14 cellular contexts compared by ENCODE assay signal in genomic region chr4:26176621-26177121, GRCh38.
DNase-seq lines count a peak whose midpoint lies in the region; ATAC-seq and TF ChIP-seq lines count a peak whose summit lies in the region.
"Had no signal": no experiment of that assay in that cellular context is flagged by ENCODE, and none has a peak within 500 bp of the region (broad histone marks: within the 10 kb centered on the region; RNA-seq: fewer than 3 reads in every experiment).

No MANE protein-coding gene starts in this region.

- H3K36me3 Mint-ChIP-seq in GM23338 (ENCODE audit: low read depth): no peaks in the 10 kb centered on the region

- no peak overlapping the region for H3K4me3 Mint-ChIP-seq in GM23338
- H3K4me3 Mint-ChIP-seq: activated CD8-positive, alpha-beta T cell treated with anti-CD3 and anti-CD28 coated beads, Interleukin-2, amount 10 ng/mL, durations not matched to agents 7 days and 5 days; IgD-negative memory B cell had no signal

- no peaks in the 10 kb centered on the region for H3K79me2 ChIP-seq in GM23338 (replicated peaks; ENCODE audit: insufficient read depth)
- H3K79me2 ChIP-seq: parathyroid adenoma had no signal

- peak overlapping the region in 1 of 2 experiments; percentile 25 for H3K18ac ChIP-seq in mesenchymal stem cell (ENCODE audit: low read depth in 1 of 2, low read length in 2 of 2)

- peaks cover 6% of the 10 kb centered on the region for H3K27me3 Mint-ChIP-seq in GM23338 (ENCODE audit: insufficient read depth, low read depth, poor library complexity)

- no peaks in the 10 kb centered on the region for H3F3A ChIP-seq in GM23338 (replicated peaks; ENCODE audit: low read depth)

- peak overlapping the region; percentile 69 for H3K9ac ChIP-seq in mesenchymal stem cell (ENCODE audit: low read length)
- H3K9ac ChIP-seq: parathyroid adenoma had no signal

- no peak for TF ChIP-seq CTCF in AG04450 (IDR thresholded peaks at IDR 0.05; ENCODE audit: low read depth, low read length)
- TF ChIP-seq CTCF in GM23338 (conservative IDR thresholded peaks at IDR 0.05; ENCODE audit: low read depth in 2 of 2): no peak
- TF ChIP-seq CTCF in choroid plexus epithelial cell (conservative IDR thresholded peaks at IDR 0.05; ENCODE audit: low read depth, low read length): no peak

- H4K20me1 ChIP-seq in GM23338 (replicated peaks; ENCODE audit: insufficient read depth): no peaks in the 10 kb centered on the region

- no peak overlapping the region for H3K27ac Mint-ChIP-seq in GM23338
- H3K27ac Mint-ChIP-seq: IgD-negative memory B cell had no signal

- H3K36me3 ChIP-seq in GM23338 (ENCODE audit: insufficient read depth): no peaks in the 10 kb centered on the region
- H3K36me3 ChIP-seq in mesenchymal stem cell (ENCODE audit: control insufficient read depth in 1 of 2, insufficient read depth in 2 of 2, low read depth in 1 of 2, low read length in 2 of 2): no peaks in the 10 kb centered on the region
- H3K36me3 ChIP-seq: upper lobe of left lung had no signal

- H2BK12ac ChIP-seq in mesenchymal stem cell (ENCODE audit: low read length in 2 of 2): peak overlapping the region in 1 of 2 experiments; percentile 45

- no peak overlapping the region for H4K8ac ChIP-seq in mesenchymal stem cell (ENCODE audit: low read length)

- H2AFZ ChIP-seq in GM23338: peak overlapping the region; percentile 63; the same call in 1 of the 2 replicates
- H2AFZ ChIP-seq in mesenchymal stem cell (ENCODE audit: low read depth, low read length): no peak overlapping the region
- H2AFZ ChIP-seq: parathyroid adenoma had no signal

- DNase-seq in AG04450 (ENCODE audit: low read depth, low spot score) (no peak), GM23338 (ENCODE audit: low spot score) (no peak), choroid plexus epithelial cell (ENCODE audit: low read depth) (peak; percentile 76), mesenchymal stem cell (no peak), DMS153 (lab: John Stamatoyannopoulos, UW) (no peak)
- no peak for DNase-seq in stimulated activated CD4-positive, alpha-beta T cell treated with anti-CD3 and anti-CD28 coated beads, Interleukin-1b, Interleukin-23, amount 100 ng/mL, for 48 hours
- DNase-seq in activated T-cell treated with anti-CD3 and anti-CD28 coated beads, Interleukin-2, amount 50 U/mL, for 48 hours: no peak
- DNase-seq: activated CD8-positive, alpha-beta T cell treated with anti-CD3 and anti-CD28 coated beads, Interleukin-2, amount 10 ng/mL, durations not matched to agents 7 days and 5 days; NCI-H1092 treated with DMSO at 0.1 percent for 48 hours; stimulated activated CD4-positive, alpha-beta T cell treated with anti-CD3 and anti-CD28 coated beads, Interleukin-2, amount 100 ng/mL, for 24 hours; upper lobe of left lung had no signal

- H3K4me1 Mint-ChIP-seq in GM23338: peaks cover 4% of the 10 kb centered on the region

- CTCF ChIA-PET in AG04450 (lab: Charles Lee): interaction anchor here (1.5 kb wide), 1 partner anchor 234 kb away, joined by 5 read pairs; no protein-coding TSS in a partner anchor

- no peak overlapping the region for H3K4me3 ChIP-seq in AG04450 (ENCODE audit: low read depth, low read length)
- H3K4me3 ChIP-seq in GM23338: no peak overlapping the region
- H3K4me3 ChIP-seq in choroid plexus epithelial cell (ENCODE audit: low read depth, low read length): no peak overlapping the region
- H3K4me3 ChIP-seq in mesenchymal stem cell (ENCODE audit: insufficient read depth in 1 of 2, low read depth in 1 of 2, low read length in 2 of 2): no peak overlapping the region
- H3K4me3 ChIP-seq: upper lobe of left lung had no signal

- H2BK120ac ChIP-seq in mesenchymal stem cell (ENCODE audit: low read depth, low read length): no peak overlapping the region

- H3K14ac ChIP-seq in mesenchymal stem cell (ENCODE audit: low read length in 2 of 2): peak overlapping the region in 1 of 2 experiments; percentile 55

- no peaks in the 10 kb centered on the region for H3K27me3 ChIP-seq in AG04450 (ENCODE audit: control insufficient read depth, insufficient read depth, low read length)
- no peaks in the 10 kb centered on the region for H3K27me3 ChIP-seq in GM23338 (ENCODE audit: insufficient read depth)
- no peaks in the 10 kb centered on the region for H3K27me3 ChIP-seq in mesenchymal stem cell (ENCODE audit: control insufficient read depth in 1 of 2, insufficient read depth in 1 of 2, low read length in 2 of 2)
- H3K27me3 ChIP-seq: upper lobe of left lung had no signal

- H3K9me3 Mint-ChIP-seq in GM23338: peaks cover 5% of the 10 kb centered on the region; the same call in 1 of the 3 replicates

- ATAC-seq in GM23338 (no peak), HG03025 (IDR thresholded peaks at IDR 0.05; ENCODE audit: low FRiP score, unreplicated experiment) (no peak)
- ATAC-seq: activated CD8-positive, alpha-beta T cell treated with anti-CD3 and anti-CD28 coated beads, Interleukin-2, amount 10 ng/mL, durations not matched to agents 7 days and 5 days had no signal

- no peaks in the 10 kb centered on the region; the same call in 1 of the 2 replicates for H3K9me2 ChIP-seq in GM23338 (ENCODE audit: insufficient read depth)

- H3K27ac ChIP-seq in AG04450 (ENCODE audit: low read depth, low read length) (peak overlapping the region; percentile 55), GM23338 (ENCODE audit: low read depth) (no peak overlapping the region), mesenchymal stem cell (ENCODE audit: low read length, poor library complexity, severe bottlenecking) (no peak overlapping the region)
- H3K27ac ChIP-seq: parathyroid adenoma, upper lobe of left lung had no signal

- H3K4me1 ChIP-seq in GM23338 (ENCODE audit: insufficient read depth) (peaks cover 3% of the 10 kb centered on the region; the same call in 1 of the 2 replicates), mesenchymal stem cell (ENCODE audit: control insufficient read depth, insufficient read depth, low read depth, low read length) (peaks cover 6% of the 10 kb centered on the region)
- H3K4me1 ChIP-seq: parathyroid adenoma, upper lobe of left lung had no signal

- no peak overlapping the region for H4K91ac ChIP-seq in mesenchymal stem cell (ENCODE audit: low read length)

- H3K23ac ChIP-seq in mesenchymal stem cell (ENCODE audit: low read length in 2 of 2): no peak overlapping the region

- H3K79me1 ChIP-seq in mesenchymal stem cell (replicated peaks; ENCODE audit: low read length, poor library complexity, severe bottlenecking): no peaks in the 10 kb centered on the region

- H3K4me2 ChIP-seq in GM23338 (no peak overlapping the region), mesenchymal stem cell (ENCODE audit: low read length, poor library complexity, severe bottlenecking) (no peak overlapping the region)

- H2AK5ac ChIP-seq in mesenchymal stem cell (ENCODE audit: low read length, severe bottlenecking): no peak overlapping the region

- 80% methylated on average over 6 of the region's 6 CpGs for WGBS in mesenchymal stem cell

- no peak overlapping the region for H3K4ac ChIP-seq in mesenchymal stem cell (ENCODE audit: low read depth in 1 of 2, low read length in 2 of 2)

- no peak overlapping the region for H2BK15ac ChIP-seq in mesenchymal stem cell (ENCODE audit: low read depth, poor library complexity, severe bottlenecking)

- no peak overlapping the region for H2BK5ac ChIP-seq in mesenchymal stem cell (ENCODE audit: low read depth, low read length, poor library complexity, severe bottlenecking)

- POLR2A ChIA-PET in AG04450 (lab: Yijun Ruan, JAX): interaction anchor here (0.8 kb wide), 1 partner anchor 144 kb away, joined by 3 read pairs; the partner anchor contains the start of gene RBPJ

- H3K9me3 ChIP-seq in AG04450 (ENCODE audit: control insufficient read depth, insufficient read depth, low read length) (no peaks in the 10 kb centered on the region), mesenchymal stem cell (ENCODE audit: control insufficient read depth, low read length) (no peaks in the 10 kb centered on the region)
- H3K9me3 ChIP-seq: upper lobe of left lung had no signal

TF ChIP-seq in GM23338, 12 proteins besides CTCF, POLR2A, EP300 and RAD21 (continues in another document):
- TF ChIP-seq ETS1 (IDR thresholded peaks at IDR 0.05) (no peak), REST (IDR thresholded peaks at IDR 0.05; ENCODE audit: unreplicated experiment) (no peak)
